Comparison of ENCODE assay signal across 1 cellular context in genomic region chr1:19644422-19644760, GRCh38.
TF ChIP-seq lines count a peak whose summit lies in the region.

No MANE protein-coding gene starts in this region.

TF ChIP-seq in K562, 482 proteins besides CTCF, POLR2A, EP300 and RAD21:
- TF ChIP-seq ZNF717 (CRISPR knock-in tag; IDR thresholded peaks at IDR 0.05) = no peak
- TF ChIP-seq ZBTB7A (IDR thresholded peaks at IDR 0.05; ENCODE audit: borderline replicate concordance, control insufficient read depth, low read depth, low read length) = peak; percentile 48; the same call in 1 of the 2 replicates
- peak; percentile 8; the same call in 1 of the 2 replicates for TF ChIP-seq CTBP1 (IDR thresholded peaks at IDR 0.05; ENCODE audit: borderline replicate concordance)
TF ChIP-seq in K562: peak in this region for 2.
